In the genomic region with DNA sequence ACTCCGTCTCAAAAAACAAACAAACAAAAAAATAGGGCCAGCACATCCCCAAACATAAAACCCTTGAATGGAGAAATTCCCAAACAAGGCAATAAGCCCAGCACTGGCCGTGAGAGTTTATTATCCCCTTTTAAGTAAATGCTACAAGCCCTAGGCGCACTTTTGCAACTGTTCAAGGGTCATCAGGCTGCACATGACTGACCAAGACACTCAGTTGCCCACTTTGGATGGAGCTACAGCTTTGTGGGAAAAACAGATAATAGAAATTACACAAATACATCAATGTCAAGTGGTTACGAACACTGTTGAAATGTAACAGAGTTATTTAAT, we compare ENCODE assay signal across 8 cellular contexts. TPM values are rescaled to one million over a fixed set of nuclear protein-coding genes. Genes with fewer than 3 reads are reported as not detected.
A peak's percentile ranks its signal among the peaks of the same experiment; 100 is the strongest.
DNase-seq lines count a peak whose midpoint lies in the region; ATAC-seq, FAIRE-seq and TF ChIP-seq lines count a peak whose summit lies in the region.

No MANE protein-coding gene starts in this region.

- H3K36me3 ChIP-seq in kidney (ENCODE audit: control insufficient read depth in 1 of 2, insufficient read depth in 2 of 2, low read length in 2 of 2) (no peaks in the 10 kb centered on the region), suprapubic skin (no peaks in the 10 kb centered on the region)

- no peak for TF ChIP-seq CTCF in kidney (IDR thresholded peaks at IDR 0.05; ENCODE audit: borderline replicate concordance, extremely low read depth, insufficient read depth)
- TF ChIP-seq CTCF in suprapubic skin (IDR thresholded peaks at IDR 0.05) = no peak

- peaks cover 28% of the 10 kb centered on the region for H3K4me1 Mint-ChIP-seq in T-helper 1 cell treated with Interleukin-12 subunit alpha and Interleukin-12 subunit beta and Interleukin-4 antibody, amounts not matched to agents 30 μg/mL and 1 μg/mL, for 36 hours (ENCODE audit: low read depth)
- peaks cover 22% of the 10 kb centered on the region for H3K4me1 Mint-ChIP-seq in activated naive CD8-positive, alpha-beta T cell treated with anti-CD3 and anti-CD28 coated beads for 36 hours

- no peak for ATAC-seq in GM18870 (IDR thresholded peaks at IDR 0.05; ENCODE audit: unreplicated experiment)

- H3K9ac ChIP-seq in kidney (ENCODE audit: low read length in 2 of 2) = peak overlapping the region in 1 of 2 donors; percentile 65

- H3K9me3 ChIP-seq in kidney (ENCODE audit: control insufficient read depth in 1 of 2, low read length in 2 of 2) (no peaks in the 10 kb centered on the region), suprapubic skin (no peaks in the 10 kb centered on the region)

- 44% methylated on average over 4 of the region's 4 CpGs for WGBS in suprapubic skin

- no peak for TF ChIP-seq EP300 in suprapubic skin (IDR thresholded peaks at IDR 0.05)

- peaks cover 3% of the 10 kb centered on the region for H3K27me3 Mint-ChIP-seq in T-helper 1 cell treated with Interleukin-12 subunit alpha and Interleukin-12 subunit beta and Interleukin-4 antibody, amounts not matched to agents 30 μg/mL and 1 μg/mL, for 36 hours (ENCODE audit: low read depth)
- no peaks in the 10 kb centered on the region for H3K27me3 Mint-ChIP-seq in activated naive CD8-positive, alpha-beta T cell treated with anti-CD3 and anti-CD28 coated beads for 36 hours

- H3K27ac ChIP-seq in kidney (ENCODE audit: low read depth in 2 of 2, low read length in 2 of 2) = peak overlapping the region; percentile 16 to 88
- H3K27ac ChIP-seq in suprapubic skin = peak overlapping the region; percentile 91

- no peak for TF ChIP-seq POLR2A in suprapubic skin (IDR thresholded peaks at IDR 0.05)

- H3K4me1 ChIP-seq in kidney (ENCODE audit: control insufficient read depth in 1 of 2, insufficient read depth in 1 of 2, low read depth in 1 of 2, low read length in 2 of 2) = peaks cover 0 to 9% of the 10 kb centered on the region in 2 donors
- peaks cover 26% of the 10 kb centered on the region for H3K4me1 ChIP-seq in suprapubic skin

- H3K27ac Mint-ChIP-seq in T-helper 1 cell treated with Interleukin-12 subunit alpha and Interleukin-12 subunit beta and Interleukin-4 antibody, amounts not matched to agents 30 μg/mL and 1 μg/mL, for 36 hours = peak overlapping the region; percentile 81
- H3K27ac Mint-ChIP-seq in activated naive CD8-positive, alpha-beta T cell treated with anti-CD3 and anti-CD28 coated beads for 36 hours = peak overlapping the region; percentile 94

- FAIRE-seq in kidney (lab: Jason Lieb, UNC) = no peak

- peaks cover 5% of the 10 kb centered on the region for H3K9me3 Mint-ChIP-seq in T-helper 1 cell treated with Interleukin-12 subunit alpha and Interleukin-12 subunit beta and Interleukin-4 antibody, amounts not matched to agents 30 μg/mL and 1 μg/mL, for 36 hours
- H3K9me3 Mint-ChIP-seq in activated naive CD8-positive, alpha-beta T cell treated with anti-CD3 and anti-CD28 coated beads for 36 hours = peaks cover 5% of the 10 kb centered on the region

- intact Hi-C loops in kidney (cut with DNase I) = no loop called here

- peak overlapping the region; percentile 62 to 90 for H3K4me3 ChIP-seq in kidney (ENCODE audit: low read length in 2 of 2)
- H3K4me3 ChIP-seq in suprapubic skin = peak overlapping the region; percentile 88

- DNase-seq in T-helper 1 cell = no peak
- no peak for DNase-seq in activated naive CD8-positive, alpha-beta T cell treated with anti-CD3 and anti-CD28 coated beads for 36 hours
- DNase-seq in kidney = no peak
- DNase-seq in suprapubic skin (ENCODE audit: low spot score in 2 of 2) = no peak
- no peak for DNase-seq in central memory CD4-positive, alpha-beta T cell
- DNase-seq in NCI-H2107 (lab: John Stamatoyannopoulos, UW) = no peak

- peaks cover 13% of the 10 kb centered on the region for H3K36me3 Mint-ChIP-seq in T-helper 1 cell treated with Interleukin-12 subunit alpha and Interleukin-12 subunit beta and Interleukin-4 antibody, amounts not matched to agents 30 μg/mL and 1 μg/mL, for 36 hours (ENCODE audit: low read depth)
- H3K36me3 Mint-ChIP-seq in activated naive CD8-positive, alpha-beta T cell treated with anti-CD3 and anti-CD28 coated beads for 36 hours = peaks cover 17% of the 10 kb centered on the region

- H3K4me3 Mint-ChIP-seq in T-helper 1 cell treated with Interleukin-12 subunit alpha and Interleukin-12 subunit beta and Interleukin-4 antibody, amounts not matched to agents 30 μg/mL and 1 μg/mL, for 36 hours = peak overlapping the region; percentile 96
- H3K4me3 Mint-ChIP-seq in activated naive CD8-positive, alpha-beta T cell treated with anti-CD3 and anti-CD28 coated beads for 36 hours = peak overlapping the region; percentile 93

- H3K27me3 ChIP-seq in suprapubic skin = no peaks in the 10 kb centered on the region

RNA-seq across cellular contexts. Expression of a gene that starts 33.7 kb away (rescaled TPM):
- 10 to 100 TPM; 12.2 to 13.4 TPM for total RNA-seq in activated naive CD8-positive, alpha-beta T cell treated with anti-CD3 and anti-CD28 coated beads for 36 hours
- total RNA-seq in kidney = 19.6 TPM
- 2.3 TPM for polyA plus RNA-seq in kidney (ENCODE audit: insufficient read depth, low read depth, low replicate concordance)
- total RNA-seq in suprapubic skin = 10 to 100 TPM in 1 of 4 donors, 1 to 10 TPM in 3; 5.7 to 19.8 (median 7.8) TPM

RNA-seq across cellular contexts. Expression of a gene that starts 43.8 kb away (rescaled TPM):
- 1 to 10 TPM; 4.4 to 4.5 TPM for total RNA-seq in activated naive CD8-positive, alpha-beta T cell treated with anti-CD3 and anti-CD28 coated beads for 36 hours
- total RNA-seq in kidney = 7.9 TPM
- polyA plus RNA-seq in kidney (ENCODE audit: insufficient read depth, low read depth, low replicate concordance) = 2.2 TPM
- total RNA-seq in suprapubic skin = 1 to 10 TPM; 2.2 to 3.9 (median 2.8) TPM
